15 cellular contexts compared by ENCODE assay signal in genomic region chr9:114709636-114710035, GRCh38. TPM values are rescaled to one million over a fixed set of nuclear protein-coding genes. Genes with fewer than 3 reads are reported as not detected.
DNase-seq lines count a peak whose midpoint lies in the region; ATAC-seq lines count a peak whose summit lies in the region.
"Had no signal": no experiment of that assay in that cellular context is flagged by ENCODE, and none has a peak within 500 bp of the region (broad histone marks: within the 10 kb centered on the region; RNA-seq: fewer than 3 reads in every experiment).

No MANE protein-coding gene starts in this region.

- H3K27me3 Mint-ChIP-seq in activated naive CD4-positive, alpha-beta T cell treated with anti-CD3 and anti-CD28 coated beads, Interleukin-2, amount 10 ng/mL, durations not matched to agents 7 days and 5 days, result peaks cover 5% of the 10 kb centered on the region
- H3K27me3 Mint-ChIP-seq in T-cell, result peaks cover 0 to 5% of the 10 kb centered on the region in 2 donors
- no peaks in the 10 kb centered on the region for H3K27me3 Mint-ChIP-seq in activated T-helper 1 cell treated with anti-CD3 and anti-CD28 coated beads, Interleukin-12 subunit alpha, Interleukin-12 subunit beta, Interleukin-2, Interleukin-4 antibody, amounts not matched to agents 30 ng/mL and 10 ng/mL and 1 ng/mL, durations not matched to agents 14 hours and 24 hours and 36 hours (ENCODE audit: insufficient read depth)
- H3K27me3 Mint-ChIP-seq in stimulated activated naive CD8-positive, alpha-beta T cell treated with anti-CD3 and anti-CD28 coated beads, Interleukin-15, amount 100 ng/mL, for 72 hours, result no peaks in the 10 kb centered on the region

- peaks cover 61% of the 10 kb centered on the region for H3K4me1 Mint-ChIP-seq in activated naive CD4-positive, alpha-beta T cell treated with anti-CD3 and anti-CD28 coated beads, Interleukin-2, amount 10 ng/mL, durations not matched to agents 7 days and 5 days
- H3K4me1 Mint-ChIP-seq in T-cell, result peaks cover 5 to 25% (median 10%) of the 10 kb centered on the region in 3 donors
- H3K4me1 Mint-ChIP-seq in activated T-helper 1 cell treated with anti-CD3 and anti-CD28 coated beads, Interleukin-12 subunit alpha, Interleukin-12 subunit beta, Interleukin-2, Interleukin-4 antibody, amounts not matched to agents 30 ng/mL and 10 ng/mL and 1 ng/mL, durations not matched to agents 14 hours and 24 hours and 36 hours (ENCODE audit: low read depth), result peaks cover 76% of the 10 kb centered on the region
- peaks cover 63% of the 10 kb centered on the region for H3K4me1 Mint-ChIP-seq in stimulated activated naive CD8-positive, alpha-beta T cell treated with anti-CD3 and anti-CD28 coated beads, Interleukin-15, amount 100 ng/mL, for 72 hours

- intact Hi-C loops in activated T-helper 1 cell treated with anti-CD3 and anti-CD28 coated beads, Interleukin-12 subunit alpha, Interleukin-12 subunit beta, Interleukin-2, Interleukin-4 antibody, amounts not matched to agents 30 ng/mL and 10 ng/mL and 1 ng/mL, durations not matched to agents 14 hours and 24 hours and 36 hours (cut with micrococcal nuclease), result loop anchor here (1.0 kb wide), 1 partner anchor 9 kb away; no protein-coding TSS in a partner anchor

- DNase-seq in activated naive CD4-positive, alpha-beta T cell treated with anti-CD3 and anti-CD28 coated beads, Interleukin-2, amount 10 ng/mL, durations not matched to agents 7 days and 5 days, result peak; percentile 44
- DNase-seq in activated naive CD4-positive, alpha-beta T cell (lab: John Stamatoyannopoulos, UW), result no peak
- DNase-seq in T-cell (no peak), ureter (ENCODE audit: low spot score) (no peak), NCI-H1436 treated with DMSO at 0.1 percent for 48 hours (lab: John Stamatoyannopoulos, UW) (no peak)
- no peak for DNase-seq in activated T-helper 1 cell treated with anti-CD3 and anti-CD28 coated beads, Interleukin-12 subunit alpha, Interleukin-12 subunit beta, Interleukin-2, Interleukin-4 antibody, amounts not matched to agents 30 ng/mL and 10 ng/mL and 1 ng/mL, durations not matched to agents 14 hours and 24 hours and 36 hours (ENCODE audit: low spot score)
- no peak for DNase-seq in stimulated activated naive CD8-positive, alpha-beta T cell treated with anti-CD3 and anti-CD28 coated beads, Interleukin-15, amount 100 ng/mL, for 72 hours
- DNase-seq: BE2C; CD8-positive, alpha-beta memory T cell; NCI-H146; NCI-H2081 treated with DMSO at 0.1 percent for 48 hours; NCI-H226; NCI-H748 treated with DMSO at 0.1 percent for 48 hours had no signal

- peak overlapping the region; percentile 92 for H3K27ac Mint-ChIP-seq in activated naive CD4-positive, alpha-beta T cell treated with anti-CD3 and anti-CD28 coated beads, Interleukin-2, amount 10 ng/mL, durations not matched to agents 7 days and 5 days
- peak overlapping the region; percentile 48 to 79 for H3K27ac Mint-ChIP-seq in T-cell
- H3K27ac Mint-ChIP-seq in activated T-helper 1 cell treated with anti-CD3 and anti-CD28 coated beads, Interleukin-12 subunit alpha, Interleukin-12 subunit beta, Interleukin-2, Interleukin-4 antibody, amounts not matched to agents 30 ng/mL and 10 ng/mL and 1 ng/mL, durations not matched to agents 14 hours and 24 hours and 36 hours, result peak overlapping the region; percentile 88
- peak overlapping the region in 1 of 2 donors; percentile 59 for H3K27ac Mint-ChIP-seq in stimulated activated naive CD8-positive, alpha-beta T cell treated with anti-CD3 and anti-CD28 coated beads, Interleukin-15, amount 100 ng/mL, for 72 hours

- H3K4me3 Mint-ChIP-seq in activated naive CD4-positive, alpha-beta T cell treated with anti-CD3 and anti-CD28 coated beads, Interleukin-2, amount 10 ng/mL, durations not matched to agents 7 days and 5 days, result no peak overlapping the region
- no peak overlapping the region for H3K4me3 Mint-ChIP-seq in T-cell
- H3K4me3 Mint-ChIP-seq in activated T-helper 1 cell treated with anti-CD3 and anti-CD28 coated beads, Interleukin-12 subunit alpha, Interleukin-12 subunit beta, Interleukin-2, Interleukin-4 antibody, amounts not matched to agents 30 ng/mL and 10 ng/mL and 1 ng/mL, durations not matched to agents 14 hours and 24 hours and 36 hours, result peak overlapping the region; percentile 40
- H3K4me3 Mint-ChIP-seq in stimulated activated naive CD8-positive, alpha-beta T cell treated with anti-CD3 and anti-CD28 coated beads, Interleukin-15, amount 100 ng/mL, for 72 hours, result no peak overlapping the region
- H3K4me3 Mint-ChIP-seq: CD8-positive, alpha-beta memory T cell had no signal

- peak in 3 of 4 experiments; percentile 69 to 97 (median 93) for ATAC-seq in T-cell (replicated peaks in 1 of 4)
- ATAC-seq in stimulated activated naive CD8-positive, alpha-beta T cell treated with anti-CD3 and anti-CD28 coated beads, Interleukin-15, amount 100 ng/mL, for 72 hours, result peak; percentile 83

- CTCF ChIA-PET in activated naive CD4-positive, alpha-beta T cell treated with anti-CD3 and anti-CD28 coated beads, Interleukin-2, amount 10 ng/mL, durations not matched to agents 7 days and 5 days (lab: Charles Lee), result interaction anchor here (1.5 kb wide), 1 partner anchor 10 kb away, joined by 4 read pairs; no protein-coding TSS in a partner anchor
- CTCF ChIA-PET in T-cell (lab: Charles Lee), result interaction anchor here in 1 of 2 donors (0.7 to 1.2 kb wide), 2 partner anchors 28 to 823 kb away, joined by 3 read pairs; no protein-coding TSS in a partner anchor

- peaks cover 28% of the 10 kb centered on the region for H3K36me3 Mint-ChIP-seq in activated naive CD4-positive, alpha-beta T cell treated with anti-CD3 and anti-CD28 coated beads, Interleukin-2, amount 10 ng/mL, durations not matched to agents 7 days and 5 days
- H3K36me3 Mint-ChIP-seq in T-cell, result no peaks in the 10 kb centered on the region
- H3K36me3 Mint-ChIP-seq in activated T-helper 1 cell treated with anti-CD3 and anti-CD28 coated beads, Interleukin-12 subunit alpha, Interleukin-12 subunit beta, Interleukin-2, Interleukin-4 antibody, amounts not matched to agents 30 ng/mL and 10 ng/mL and 1 ng/mL, durations not matched to agents 14 hours and 24 hours and 36 hours (ENCODE audit: low read depth), result peaks cover 22% of the 10 kb centered on the region
- H3K36me3 Mint-ChIP-seq: CD8-positive, alpha-beta memory T cell had no signal

- H3K9me3 Mint-ChIP-seq in activated naive CD4-positive, alpha-beta T cell treated with anti-CD3 and anti-CD28 coated beads, Interleukin-2, amount 10 ng/mL, durations not matched to agents 7 days and 5 days, result peaks cover 11% of the 10 kb centered on the region
- no peaks in the 10 kb centered on the region for H3K9me3 Mint-ChIP-seq in T-cell
- H3K9me3 Mint-ChIP-seq in activated T-helper 1 cell treated with anti-CD3 and anti-CD28 coated beads, Interleukin-12 subunit alpha, Interleukin-12 subunit beta, Interleukin-2, Interleukin-4 antibody, amounts not matched to agents 30 ng/mL and 10 ng/mL and 1 ng/mL, durations not matched to agents 14 hours and 24 hours and 36 hours, result peaks cover 5% of the 10 kb centered on the region
- H3K9me3 Mint-ChIP-seq in stimulated activated naive CD8-positive, alpha-beta T cell treated with anti-CD3 and anti-CD28 coated beads, Interleukin-15, amount 100 ng/mL, for 72 hours, result no peaks in the 10 kb centered on the region
- H3K9me3 Mint-ChIP-seq: CD8-positive, alpha-beta memory T cell had no signal

- POLR2A ChIA-PET in T-cell (lab: Charles Lee), result no interaction called here

RNA-seq across cellular contexts. Expression of gene TEX48, which starts 27.6 kb away (rescaled TPM):
- under 1 TPM in 1 of 5 donors, not detected in 4; 0.51 TPM for total RNA-seq in T-cell
- 1.0 and 1.2 TPM in 2 replicates for total RNA-seq in activated T-helper 1 cell treated with anti-CD3 and anti-CD28 coated beads, Interleukin-12 subunit alpha, Interleukin-12 subunit beta, Interleukin-2, Interleukin-4 antibody, amounts not matched to agents 30 ng/mL and 10 ng/mL and 1 ng/mL, durations not matched to agents 14 hours and 24 hours and 36 hours
- not detected for total RNA-seq in ureter
- total RNA-seq: H4, PC-9 had no signal

RNA-seq across cellular contexts. Expression of gene TEX53, which starts 52.0 kb away (rescaled TPM):
- total RNA-seq in T-cell (not detected), ureter (not detected)
- not detected in 2 replicates for total RNA-seq in activated T-helper 1 cell treated with anti-CD3 and anti-CD28 coated beads, Interleukin-12 subunit alpha, Interleukin-12 subunit beta, Interleukin-2, Interleukin-4 antibody, amounts not matched to agents 30 ng/mL and 10 ng/mL and 1 ng/mL, durations not matched to agents 14 hours and 24 hours and 36 hours
- total RNA-seq: CD8-positive, alpha-beta memory T cell; H4; PC-9 had no signal
